Comparison of ENCODE assay signal across 8 cellular contexts in genomic region chr3:40309439-40309924, GRCh38. TPM values are rescaled to one million over a fixed set of nuclear protein-coding genes. Genes with fewer than 3 reads are reported as not detected.
DNase-seq lines count a peak whose midpoint lies in the region; TF ChIP-seq lines count a peak whose summit lies in the region.

Gene EIF1B (plus strand): TSS chr3:40309707. CDS start chr3:40309942, 235 bp downstream.

- DNase-seq in G401 (ENCODE audit: low spot score), result peak; percentile 97
- DNase-seq in H7, result peak; percentile 95
- peak; percentile 92 for DNase-seq in M059J (ENCODE audit: low read depth)
- peak; percentile 91 for DNase-seq in SHP77 treated with DMSO at 0.1 percent for 48 hours (lab: John Stamatoyannopoulos, UW)
- DNase-seq in activated gamma-delta T cell (lab: John Stamatoyannopoulos, UW), result peak; percentile 96
- peak; percentile 98 for DNase-seq in fibroblast of villous mesenchyme (ENCODE audit: low read depth)
- DNase-seq in neural crest cell (ENCODE audit: low read depth, low spot score), result peak; percentile 98

- H3K36me3 Mint-ChIP-seq in neural crest cell (ENCODE audit: low read depth), result peaks cover 2% of the 10 kb centered on the region

- H3K4me1 Mint-ChIP-seq in neural crest cell, result peaks cover 25% of the 10 kb centered on the region

- no peaks in the 10 kb centered on the region for H3K9me3 Mint-ChIP-seq in neural crest cell

- H3K27me3 ChIP-seq in H7 (ENCODE audit: control insufficient read depth, insufficient read depth, low read length) (no peaks in the 10 kb centered on the region), subcutaneous abdominal adipose tissue (ENCODE audit: control insufficient read depth in 5 of 5, insufficient read depth in 4 of 5, low read length in 5 of 5) (no peaks in the 10 kb centered on the region)

- H3K27ac Mint-ChIP-seq in neural crest cell (ENCODE audit: unreplicated experiment), result peak within 1 kb of the TSS; percentile 99

- peak within 1 kb of the TSS; percentile 93 for H3K27ac ChIP-seq in subcutaneous abdominal adipose tissue (ENCODE audit: low read depth, low read length)

- TF ChIP-seq CTCF in fibroblast of villous mesenchyme (IDR thresholded peaks at IDR 0.05; ENCODE audit: insufficient read depth, low read depth, low read length) (peak; percentile 77), neural crest cell (conservative IDR thresholded peaks at IDR 0.05) (peak; percentile 90)

- H3K27me3 Mint-ChIP-seq in neural crest cell (ENCODE audit: low read depth), result no peaks in the 10 kb centered on the region

- H3K4me3 ChIP-seq in H7 (ENCODE audit: insufficient read depth, low read depth, low read length) (peak within 1 kb of the TSS; percentile 79), fibroblast of villous mesenchyme (ENCODE audit: low read depth, low read length) (peak within 1 kb of the TSS; percentile 85), subcutaneous abdominal adipose tissue (ENCODE audit: low read depth in 1 of 5, low read length in 5 of 5) (peak within 1 kb of the TSS; percentile 87 to 93 (median 90))

- in situ Hi-C loops in G401 (cut with HindIII; ENCODE audit: low sequenced_read_pairs), result no loop called here

- no peaks in the 10 kb centered on the region for H3K9me3 ChIP-seq in subcutaneous abdominal adipose tissue (ENCODE audit: control insufficient read depth in 5 of 5, low read length in 5 of 5)

- H3K4me1 ChIP-seq in subcutaneous abdominal adipose tissue (ENCODE audit: control insufficient read depth in 5 of 5, insufficient read depth in 5 of 5, low read length in 5 of 5), result peaks cover 0 to 31% (median 26%) of the 10 kb centered on the region in 5 donors

- peak within 1 kb of the TSS; percentile 82 to 97 (median 90) for H3K9ac ChIP-seq in subcutaneous abdominal adipose tissue (ENCODE audit: low read length in 5 of 5)

- H3K4me3 Mint-ChIP-seq in neural crest cell, result peak within 1 kb of the TSS; percentile 100

- H3K36me3 ChIP-seq in H7 (replicated peaks; ENCODE audit: control insufficient read depth, insufficient read depth, low read length), result peaks cover 11% of the 10 kb centered on the region
- H3K36me3 ChIP-seq in subcutaneous abdominal adipose tissue (ENCODE audit: control insufficient read depth in 5 of 5, insufficient read depth in 5 of 5, low read length in 5 of 5), result peaks cover 12 to 27% (median 20%) of the 10 kb centered on the region in 5 donors

RNA-seq across cellular contexts. Expression of gene EIF1B, which starts in this region (rescaled TPM):
- 24.4 and 34.2 TPM in 2 replicates for total RNA-seq in G401 (2014; rRNA removed; shearing (Covaris generic))
- 16.0 and 17.3 TPM in 2 replicates for total RNA-seq in H7 (2014; rRNA removed; shearing (Covaris generic))
- 7.8 and 15.4 TPM in 2 replicates for total RNA-seq in M059J (2014; rRNA removed; shearing (Covaris generic))
- total RNA-seq in fibroblast of villous mesenchyme, result 13.5 and 19.0 TPM in 2 replicates
- total RNA-seq in neural crest cell, result 85.6 and 91.3 TPM in 2 replicates

Comparison
In these comparisons a context has a peak if more than half of its experiments do, and no peak if none do; other contexts are left out.
1. Peak in every context shown above with its lines: DNase-seq, H3K4me3 ChIP-seq and H3K27ac ChIP-seq.